In the genomic region with DNA sequence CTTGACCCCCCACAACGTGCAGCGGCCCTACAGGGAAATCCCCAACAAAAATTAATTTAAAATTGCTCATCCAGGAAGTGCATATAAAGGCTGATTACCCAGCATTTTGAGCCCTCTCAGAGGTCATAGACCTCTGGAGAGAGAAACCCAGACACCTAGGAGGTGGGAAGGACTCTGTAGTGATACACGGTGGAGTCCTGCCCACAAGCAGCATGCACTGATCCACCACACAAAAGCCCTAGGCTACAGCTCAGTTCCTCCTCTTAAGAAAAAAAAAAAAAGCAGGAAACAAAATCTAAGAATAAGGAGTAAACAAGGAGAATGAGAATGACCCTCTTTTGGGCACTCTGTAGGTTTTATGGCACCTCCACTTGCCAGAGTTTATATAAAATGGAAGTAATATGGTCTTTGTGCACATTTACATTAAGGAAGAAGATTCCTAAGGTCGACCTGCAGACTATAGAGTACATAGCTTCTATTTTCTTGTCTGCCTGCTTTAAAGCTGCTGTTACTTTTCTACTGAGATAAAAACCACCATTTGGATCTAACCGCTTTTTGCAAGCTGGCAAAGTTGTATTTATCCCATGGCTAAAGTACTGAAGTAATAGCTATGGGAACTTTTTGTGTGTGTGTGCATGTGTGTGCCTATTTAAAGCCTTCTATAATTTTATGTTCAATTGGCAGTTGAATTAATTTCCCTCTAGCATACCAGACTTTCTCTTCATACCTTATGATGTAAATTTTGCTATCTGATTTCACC, we compare ENCODE assay signal across 1 cellular context.
TF ChIP-seq lines count a peak whose summit lies in the region.

No MANE protein-coding gene starts in this region.

TF ChIP-seq in WTC11, 78 proteins besides CTCF, POLR2A, EP300 and RAD21 (continued from another document):
- no peak for TF ChIP-seq GRHL2 (CRISPR knock-in tag; IDR thresholded peaks at IDR 0.05; ENCODE audit: insufficient replicate concordance, severe bottlenecking)
